Comparison of ENCODE assay signal across 8 cellular contexts in the genomic region with DNA sequence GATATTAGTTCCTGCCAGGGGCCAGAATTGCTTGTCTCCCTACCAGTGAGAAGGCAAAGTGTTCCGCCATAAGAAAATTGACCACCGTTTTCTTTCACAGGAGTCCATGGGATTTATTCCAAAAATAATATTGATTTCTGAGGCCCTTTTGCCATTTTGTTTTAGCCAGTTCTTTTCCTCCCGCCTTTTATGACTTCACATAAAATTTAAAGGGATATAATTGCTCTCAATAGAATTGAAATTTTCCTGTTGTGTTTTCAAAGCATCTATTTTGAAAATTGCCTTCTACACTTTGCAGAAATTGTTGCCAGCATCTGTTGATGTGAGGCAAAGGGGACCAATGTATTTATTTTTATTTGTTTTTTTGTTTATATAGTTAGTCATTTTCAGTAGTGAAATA.
"Had no signal": no experiment of that assay in that cellular context is flagged by ENCODE, and none has a peak within 500 bp of the region (broad histone marks: within the 10 kb centered on the region; RNA-seq: fewer than 3 reads in every experiment).

No MANE protein-coding gene starts in this region.

- ATAC-seq: HCT116, K562 had no signal

- FAIRE-seq: HTR-8/SVneo, K562 had no signal

- H3K27ac ChIP-seq: GM23248 had no signal

- H3K36me3 ChIP-seq: HAP-1 had no signal

- H3K4me3 ChIP-seq: GM23248, HAP-1, K562 had no signal

- DNase-seq: GM23248, GOT3, H7, IMR-90 had no signal

- H3K9me3 ChIP-seq: HAP-1 had no signal
